In genomic region chr9:249025-249424, GRCh38 we compare ENCODE assay signal across 22 cellular contexts. TPM values are rescaled to one million over a fixed set of nuclear protein-coding genes. Genes with fewer than 3 reads are reported as not detected.
DNase-seq lines count a peak whose midpoint lies in the region; ATAC-seq, FAIRE-seq and TF ChIP-seq lines count a peak whose summit lies in the region.
"Had no signal": no experiment of that assay in that cellular context is flagged by ENCODE, and none has a peak within 500 bp of the region (broad histone marks: within the 10 kb centered on the region; RNA-seq: fewer than 3 reads in every experiment).

No MANE protein-coding gene starts in this region.

- H3K9me3 Mint-ChIP-seq in activated CD4-positive, alpha-beta T cell treated with anti-CD3 and anti-CD28 coated beads, Interleukin-2, amount 10 ng/mL, durations not matched to agents 24 days and 14 days, result no peaks in the 10 kb centered on the region
- no peaks in the 10 kb centered on the region for H3K9me3 Mint-ChIP-seq in stimulated activated effector memory CD8-positive, alpha-beta T cell treated with anti-CD3 and anti-CD28 coated beads, Interleukin-12 subunit alpha, Interleukin-12 subunit beta, amount 100 ng/mL, for 72 hours
- H3K9me3 Mint-ChIP-seq in nephron progenitor cell, result no peaks in the 10 kb centered on the region
- H3K9me3 Mint-ChIP-seq: naive B cell had no signal

- H4K20me1 ChIP-seq in HepG2 (ENCODE audit: insufficient read depth, low read length), result no peaks in the 10 kb centered on the region

- no peak for TF ChIP-seq RAD21 in HepG2 (CRISPR knock-in tag; IDR thresholded peaks at IDR 0.05)

- peak; percentile 78 for ATAC-seq in stimulated activated effector memory CD8-positive, alpha-beta T cell treated with anti-CD3 and anti-CD28 coated beads, Interleukin-12 subunit alpha, Interleukin-12 subunit beta, amount 100 ng/mL, for 72 hours
- ATAC-seq in HepG2 (no peak), GM21447 (IDR thresholded peaks at IDR 0.05; ENCODE audit: unreplicated experiment) (no peak)
- ATAC-seq: heart right ventricle, left ventricle myocardium superior had no signal

- DNase-seq in activated CD4-positive, alpha-beta T cell treated with anti-CD3 and anti-CD28 coated beads, Interleukin-2, amount 10 ng/mL, durations not matched to agents 24 days and 14 days, result peak; percentile 78
- no peak for DNase-seq in activated CD4-positive, alpha-beta T cell treated with anti-CD3 and anti-CD28 coated beads for 4 hours
- DNase-seq in T-helper 9 cell (peak; percentile 34), bronchial epithelial cell (ENCODE audit: low read depth) (peak; percentile 5), nephron progenitor cell (no peak), HepG2 (ENCODE audit: low spot score) (no peak)
- DNase-seq in stimulated activated effector memory CD8-positive, alpha-beta T cell treated with anti-CD3 and anti-CD28 coated beads, Interleukin-12 subunit alpha, Interleukin-12 subunit beta, amount 100 ng/mL, for 72 hours (ENCODE audit: low spot score in 2 of 2), result no peak
- DNase-seq: activated CD8-positive, alpha-beta memory T cell treated with anti-CD3 and anti-CD28 coated beads for 24 hours; esophagus squamous epithelium; GDM1; heart right ventricle; left ventricle myocardium superior; naive B cell; NCI-H187; NCI-H510A; PC-9; stimulated activated CD4-positive, alpha-beta T cell treated with anti-CD3 and anti-CD28 coated beads, Interleukin-2, amount 100 ng/mL, for 48 hours had no signal

- FAIRE-seq in bronchial epithelial cell (lab: Jason Lieb, UNC), result no peak
- FAIRE-seq in HepG2 (lab: Jason Lieb, UNC), result no peak
- FAIRE-seq: A204.1, colon had no signal

- no peak for TF ChIP-seq EP300 in HepG2 (IDR thresholded peaks at IDR 0.05; ENCODE audit: low read depth in 2 of 2, low read length in 2 of 2)
- no peak for TF ChIP-seq EP300 in HepG2 (CRISPR knock-in tag; IDR thresholded peaks at IDR 0.05; ENCODE audit: borderline replicate concordance)

- no peak overlapping the region for H3K4me2 ChIP-seq in HepG2 (ENCODE audit: low read depth, low read length)
- H3K4me2 ChIP-seq: PC-9 had no signal

- H3K4me3 Mint-ChIP-seq in activated CD4-positive, alpha-beta T cell treated with anti-CD3 and anti-CD28 coated beads, Interleukin-2, amount 10 ng/mL, durations not matched to agents 24 days and 14 days, result peak overlapping the region; percentile 49
- H3K4me3 Mint-ChIP-seq in stimulated activated effector memory CD8-positive, alpha-beta T cell treated with anti-CD3 and anti-CD28 coated beads, Interleukin-12 subunit alpha, Interleukin-12 subunit beta, amount 100 ng/mL, for 72 hours, result peak overlapping the region; percentile 38
- no peak overlapping the region for H3K4me3 Mint-ChIP-seq in nephron progenitor cell
- H3K4me3 Mint-ChIP-seq: naive B cell had no signal

- H3K27ac Mint-ChIP-seq in activated CD4-positive, alpha-beta T cell treated with anti-CD3 and anti-CD28 coated beads, Interleukin-2, amount 10 ng/mL, durations not matched to agents 24 days and 14 days, result peak overlapping the region; percentile 26
- H3K27ac Mint-ChIP-seq in stimulated activated effector memory CD8-positive, alpha-beta T cell treated with anti-CD3 and anti-CD28 coated beads, Interleukin-12 subunit alpha, Interleukin-12 subunit beta, amount 100 ng/mL, for 72 hours, result peak overlapping the region; percentile 52
- no peak overlapping the region for H3K27ac Mint-ChIP-seq in nephron progenitor cell

- H3K9ac ChIP-seq in HepG2 (ENCODE audit: insufficient read depth, low read depth, low read length), result no peak overlapping the region

- TF ChIP-seq POLR2A in HepG2 (IDR thresholded peaks at IDR 0.05; ENCODE audit: insufficient read depth in 1 of 2, low read depth in 2 of 2, low read length in 2 of 2), result no peak

- intact Hi-C loops in activated CD4-positive, alpha-beta T cell treated with anti-CD3 and anti-CD28 coated beads, Interleukin-2, amount 10 ng/mL, durations not matched to agents 24 days and 14 days (cut with micrococcal nuclease), result loop anchor here (2.0 kb wide), 1 partner anchor 24 kb away; no protein-coding TSS in a partner anchor
- intact Hi-C loops in HepG2 (cut with micrococcal nuclease; ENCODE audit: unreplicated experiment), result no loop called here

- no peak for TF ChIP-seq CTCF in bronchial epithelial cell (IDR thresholded peaks at IDR 0.05; ENCODE audit: insufficient read depth, low read length, severe bottlenecking)
- no peak for TF ChIP-seq CTCF in nephron progenitor cell (IDR thresholded peaks at IDR 0.05)
- TF ChIP-seq CTCF in HepG2 (CRISPR knock-in tag; IDR thresholded peaks at IDR 0.05), result no peak

- POLR2A ChIA-PET in HepG2 (lab: Yijun Ruan, JAX), result no interaction called here

- no peaks in the 10 kb centered on the region for H3K27me3 ChIP-seq in bronchial epithelial cell (ENCODE audit: control insufficient read depth, insufficient read depth, low read length)
- H3K27me3 ChIP-seq in HepG2 (ENCODE audit: control insufficient read depth in 1 of 2, insufficient read depth in 2 of 2, low read length in 2 of 2), result no peaks in the 10 kb centered on the region
- H3K27me3 ChIP-seq: esophagus squamous epithelium, upper lobe of left lung had no signal

- H3K4me1 ChIP-seq in HepG2 (ENCODE audit: insufficient read depth, low read length), result no peaks in the 10 kb centered on the region

- H3K27me3 Mint-ChIP-seq in activated CD4-positive, alpha-beta T cell treated with anti-CD3 and anti-CD28 coated beads, Interleukin-2, amount 10 ng/mL, durations not matched to agents 24 days and 14 days, result peaks cover 2% of the 10 kb centered on the region
- H3K27me3 Mint-ChIP-seq in nephron progenitor cell (ENCODE audit: low read depth, poor library complexity), result peaks cover 12% of the 10 kb centered on the region
- H3K27me3 Mint-ChIP-seq: naive B cell had no signal

- no peak overlapping the region for H2AFZ ChIP-seq in HepG2 (ENCODE audit: low read length)
- H2AFZ ChIP-seq: PC-9 had no signal

- no peak overlapping the region for H3K27ac ChIP-seq in HepG2 (ENCODE audit: extremely low read length, insufficient read depth, low read length)
- H3K27ac ChIP-seq: esophagus squamous epithelium, heart right ventricle, PC-9, upper lobe of left lung had no signal

- no peak overlapping the region for H3K4me3 ChIP-seq in bronchial epithelial cell (ENCODE audit: low read depth, low read length)
- no peak overlapping the region for H3K4me3 ChIP-seq in HepG2 (replicated peaks in 1 of 3; ENCODE audit: insufficient read depth in 1 of 3, low read depth in 2 of 3, low read length in 3 of 3)
- H3K4me3 ChIP-seq: esophagus squamous epithelium, heart right ventricle, PC-9, upper lobe of left lung had no signal

- no TSS peak for BruUV-seq in HepG2 (replicated peaks; lab: Mats Ljungman, UMichigan)

- CTCF ChIA-PET in HepG2 (lab: Yijun Ruan, JAX; ENCODE audit: low intra/inter-chr PET ratio, low total read pairs), result no interaction called here

- no peaks in the 10 kb centered on the region for H3K79me2 ChIP-seq in HepG2 (ENCODE audit: insufficient read depth, low read length)

- peaks cover 12% of the 10 kb centered on the region for H3K36me3 Mint-ChIP-seq in activated CD4-positive, alpha-beta T cell treated with anti-CD3 and anti-CD28 coated beads, Interleukin-2, amount 10 ng/mL, durations not matched to agents 24 days and 14 days (ENCODE audit: low read depth)
- no peaks in the 10 kb centered on the region for H3K36me3 Mint-ChIP-seq in stimulated activated effector memory CD8-positive, alpha-beta T cell treated with anti-CD3 and anti-CD28 coated beads, Interleukin-12 subunit alpha, Interleukin-12 subunit beta, amount 100 ng/mL, for 72 hours
- H3K36me3 Mint-ChIP-seq in nephron progenitor cell (ENCODE audit: low read depth), result no peaks in the 10 kb centered on the region

- H3K36me3 ChIP-seq in bronchial epithelial cell (ENCODE audit: control insufficient read depth, insufficient read depth, low read length), result no peaks in the 10 kb centered on the region
- H3K36me3 ChIP-seq in HepG2 (replicated peaks in 1 of 2; ENCODE audit: control insufficient read depth in 1 of 2, insufficient read depth in 2 of 2, low read length in 2 of 2), result no peaks in the 10 kb centered on the region
- H3K36me3 ChIP-seq: esophagus squamous epithelium, heart right ventricle, upper lobe of left lung had no signal

- in situ Hi-C loops in HepG2 (cut with HindIII; ENCODE audit: extremely low pct_ligation_motif_present, low pct_unique_long_range_greater_than_20kb), result no loop called here

- 89% methylated on average over 3 of the region's 3 CpGs for WGBS in HepG2 (ENCODE audit: low lambda C conversion rate)

- H3K4me1 Mint-ChIP-seq in activated CD4-positive, alpha-beta T cell treated with anti-CD3 and anti-CD28 coated beads, Interleukin-2, amount 10 ng/mL, durations not matched to agents 24 days and 14 days, result peaks cover 27% of the 10 kb centered on the region
- peaks cover 20% of the 10 kb centered on the region for H3K4me1 Mint-ChIP-seq in stimulated activated effector memory CD8-positive, alpha-beta T cell treated with anti-CD3 and anti-CD28 coated beads, Interleukin-12 subunit alpha, Interleukin-12 subunit beta, amount 100 ng/mL, for 72 hours
- peaks cover 4% of the 10 kb centered on the region for H3K4me1 Mint-ChIP-seq in nephron progenitor cell

- H3K9me3 ChIP-seq in HepG2 (ENCODE audit: low read length), result no peaks in the 10 kb centered on the region
- H3K9me3 ChIP-seq: esophagus squamous epithelium, heart right ventricle, upper lobe of left lung had no signal

RNA-seq across cellular contexts. Expression of gene DOCK8, which starts 34.4 kb away (rescaled TPM):
- total RNA-seq in activated CD4-positive, alpha-beta T cell treated with anti-CD3 and anti-CD28 coated beads, Interleukin-2, amount 10 ng/mL, durations not matched to agents 24 days and 14 days, result 121 TPM in 2 replicates
- total RNA-seq in bronchial epithelial cell (0.26 and 0.38 TPM in 2 replicates), HepG2 (2016; rRNA removed; fragmentation: Illumina TruSeq; extraction: Trizol) (0.38 and 0.63 TPM in 2 replicates)
- 0.09 and 0.10 TPM in 2 replicates for total RNA-seq in HepG2 (2016; cell fraction: cytosol; rRNA removed; fragmentation: Illumina TruSeq; extraction: Trizol; ENCODE audit: low read depth)
- 0.28 and 0.32 TPM in 2 replicates for total RNA-seq in HepG2 (2016; cell fraction: insoluble cytoplasmic fraction; rRNA removed; fragmentation: Illumina TruSeq; extraction: Trizol)
- 0.12 and 0.31 TPM in 2 replicates for total RNA-seq in HepG2 (2016; cell fraction: membrane; rRNA removed; fragmentation: Illumina TruSeq; extraction: Trizol)
- total RNA-seq in HepG2 (2016; cell fraction: nucleus; rRNA removed; fragmentation: Illumina TruSeq; extraction: Trizol), result 0.47 and 0.62 TPM in 2 replicates
- 0.27 and 0.28 TPM in 2 replicates for polyA plus RNA-seq in HepG2 (2011; rRNA removed)
- 0.08 and 0.10 TPM in 2 replicates for polyA plus RNA-seq in HepG2 (2011; cell fraction: cytosol; rRNA removed)
- polyA plus RNA-seq in HepG2 (2011; cell fraction: nucleus; rRNA removed), result 0.19 and 0.36 TPM in 2 replicates
- 0.21 and 0.24 TPM in 2 replicates for polyA plus RNA-seq in HepG2 (2012)
- not detected in 2 replicates for polyA plus RNA-seq in HepG2 (2016; cell fraction: cytosol; fragmentation: Illumina TruSeq; extraction: Trizol; ENCODE audit: low read depth)
- polyA plus RNA-seq in HepG2 (2016; cell fraction: insoluble cytoplasmic fraction; fragmentation: Illumina TruSeq; extraction: Trizol; ENCODE audit: low read depth), result 0.28 and 0.69 TPM in 2 replicates
- polyA plus RNA-seq in HepG2 (2016; cell fraction: membrane; fragmentation: Illumina TruSeq; extraction: Trizol; ENCODE audit: low read depth), result 0.28 and 0.60 TPM in 2 replicates
- 0.29 and 0.53 TPM in 2 replicates for polyA plus RNA-seq in HepG2 (2016; cell fraction: nucleus; fragmentation: Illumina TruSeq; extraction: Trizol; ENCODE audit: insufficient read depth, low read depth)
- polyA minus RNA-seq in HepG2 (2011; rRNA and poly(A)+ RNA removed; ENCODE audit: low replicate concordance), result 0.30 and 0.46 TPM in 2 replicates
- 0.26 and 1.2 TPM in 2 replicates for polyA minus RNA-seq in HepG2 (2011; cell fraction: cytosol; rRNA and poly(A)+ RNA removed)
- 0.87 and 0.90 TPM in 2 replicates for polyA minus RNA-seq in HepG2 (2011; cell fraction: nucleus; rRNA and poly(A)+ RNA removed)
- total RNA-seq: LHCN-M2 had no signal

Comparison
In these comparisons a context has a peak if more than half of its experiments do, and no peak if none do; other contexts are left out.
1. DNase-seq: peak in activated CD4-positive, alpha-beta T cell treated with anti-CD3 and anti-CD28 coated beads, Interleukin-2, amount 10 ng/mL, durations not matched to agents 24 days and 14 days (single experiment), T-helper 9 cell (single experiment) and bronchial epithelial cell (single experiment); none in activated CD4-positive, alpha-beta T cell treated with anti-CD3 and anti-CD28 coated beads for 4 hours (0 of 2), stimulated activated effector memory CD8-positive, alpha-beta T cell treated with anti-CD3 and anti-CD28 coated beads, Interleukin-12 subunit alpha, Interleukin-12 subunit beta, amount 100 ng/mL, for 72 hours (0 of 2), nephron progenitor cell (single experiment) and HepG2 (single experiment).
2. RNA of gene DOCK8, which starts 34.4 kb away (total RNA-seq): 121 TPM in activated CD4-positive, alpha-beta T cell treated with anti-CD3 and anti-CD28 coated beads, Interleukin-2, amount 10 ng/mL, durations not matched to agents 24 days and 14 days; 0.09 to 0.63 TPM in HepG2 and 0.26 to 0.38 TPM in bronchial epithelial cell; every median in the first group is over 10 times any median in the second.